7 cellular contexts compared by ENCODE assay signal in genomic region chr7:332646-333398, GRCh38. TPM values are rescaled to one million over a fixed set of nuclear protein-coding genes. Genes with fewer than 3 reads are reported as not detected.
A peak's percentile ranks its signal among the peaks of the same experiment; 100 is the strongest.
DNase-seq lines count a peak whose midpoint lies in the region; TF ChIP-seq lines count a peak whose summit lies in the region.

No MANE protein-coding gene starts in this region.

- peak overlapping the region; percentile 38 for H3K4me2 ChIP-seq in mesendoderm (ENCODE audit: low read length)
- no peak overlapping the region for H3K4me2 ChIP-seq in Karpas-422 (ENCODE audit: low read depth, low read length, poor library complexity, severe bottlenecking)

- H2BK5ac ChIP-seq in mesendoderm (ENCODE audit: low read length): no peak overlapping the region

- no peaks in the 10 kb centered on the region for H3K9me2 ChIP-seq in Karpas-422 (replicated peaks; ENCODE audit: insufficient read depth, low read length)

- H3K4me1 ChIP-seq in effector memory CD4-positive, alpha-beta T cell (ENCODE audit: control insufficient read depth, insufficient read depth, low read length, poor library complexity, severe bottlenecking): peaks cover 6% of the 10 kb centered on the region
- H3K4me1 ChIP-seq in mesendoderm (ENCODE audit: control insufficient read depth, low read depth, low read length) (no peaks in the 10 kb centered on the region), Karpas-422 (ENCODE audit: low read length) (no peaks in the 10 kb centered on the region)

- DNase-seq in NCI-H345 (lab: John Stamatoyannopoulos, UW) (peak; percentile 74), mesendoderm (peak; percentile 73), Karpas-422 (no peak)
- DNase-seq in activated CD8-positive, alpha-beta memory T cell treated with anti-CD3 and anti-CD28 coated beads for 24 hours: peak; percentile 98
- peak; percentile 62 to 76 (median 73) for DNase-seq in effector memory CD4-positive, alpha-beta T cell
- DNase-seq in stimulated activated CD8-positive, alpha-beta memory T cell treated with anti-CD3 and anti-CD28 coated beads, Interleukin-15, amount 100 ng/mL, for 1 hour (ENCODE audit: low read depth): peak; percentile 85

- H3K36me3 ChIP-seq in effector memory CD4-positive, alpha-beta T cell (ENCODE audit: control insufficient read depth, insufficient read depth, low read length): no peaks in the 10 kb centered on the region
- H3K36me3 ChIP-seq in mesendoderm (ENCODE audit: control insufficient read depth, insufficient read depth, low read length) (no peaks in the 10 kb centered on the region), Karpas-422 (ENCODE audit: insufficient read depth, low read length) (no peaks in the 10 kb centered on the region)

- no peaks in the 10 kb centered on the region for H3K79me1 ChIP-seq in mesendoderm (ENCODE audit: low read length)

- H2BK120ac ChIP-seq in mesendoderm (ENCODE audit: low read depth, low read length): no peak overlapping the region

- no CpG with 5 or more reads among the region's 57 CpGs for WGBS in mesendoderm (ENCODE audit: extremely low coverage, insufficient coverage, low lambda C conversion rate)

- no peak overlapping the region for H3K4ac ChIP-seq in mesendoderm (ENCODE audit: low read depth, low read length)

- peak; percentile 49 for TF ChIP-seq CTCF in GM12873 (IDR thresholded peaks at IDR 0.05; ENCODE audit: insufficient read depth, low read depth, low read length, missing control alignments)

- no peaks in the 10 kb centered on the region for H3K9me3 ChIP-seq in effector memory CD4-positive, alpha-beta T cell (ENCODE audit: control insufficient read depth, low read length)
- H3K9me3 ChIP-seq in Karpas-422 (ENCODE audit: low read length): peaks cover 8% of the 10 kb centered on the region; the same call in 1 of the 2 replicates

- H3K9ac ChIP-seq in mesendoderm (ENCODE audit: low read length): no peak overlapping the region
- no peak overlapping the region for H3K9ac ChIP-seq in Karpas-422 (ENCODE audit: low read length)

- no peak overlapping the region for H4K8ac ChIP-seq in mesendoderm (ENCODE audit: low read depth, low read length)

- H3K56ac ChIP-seq in mesendoderm (ENCODE audit: low read length): no peak overlapping the region

- H4K5ac ChIP-seq in mesendoderm (ENCODE audit: low read length): no peak overlapping the region

- H3K23ac ChIP-seq in mesendoderm (ENCODE audit: low read length): no peak overlapping the region

- H3K27me3 ChIP-seq in effector memory CD4-positive, alpha-beta T cell (replicated peaks; ENCODE audit: control insufficient read depth, insufficient read depth, low read length, poor library complexity, severe bottlenecking): no peaks in the 10 kb centered on the region
- H3K27me3 ChIP-seq in mesendoderm (ENCODE audit: insufficient read depth, low read length, poor library complexity) (no peaks in the 10 kb centered on the region), Karpas-422 (ENCODE audit: low read length) (no peaks in the 10 kb centered on the region)

- H3K4me3 ChIP-seq in effector memory CD4-positive, alpha-beta T cell (ENCODE audit: insufficient read depth, low read depth, low read length, poor library complexity, severe bottlenecking): peak overlapping the region; percentile 56
- H3K4me3 ChIP-seq in mesendoderm (ENCODE audit: low read length) (no peak overlapping the region), Karpas-422 (ENCODE audit: low read length) (no peak overlapping the region)

- H2AK5ac ChIP-seq in mesendoderm (ENCODE audit: low read length): no peak overlapping the region

- H2BK15ac ChIP-seq in mesendoderm (replicated peaks; ENCODE audit: low read depth): no peak overlapping the region

- H2AFZ ChIP-seq in Karpas-422 (ENCODE audit: low read length): no peak overlapping the region

- no peak overlapping the region for H3K18ac ChIP-seq in mesendoderm (ENCODE audit: low read length)

- no peaks in the 10 kb centered on the region for H4K20me1 ChIP-seq in Karpas-422 (ENCODE audit: insufficient read depth, low read depth, low read length)

- H3K79me2 ChIP-seq in mesendoderm (ENCODE audit: control insufficient read depth, insufficient read depth, low read length): no peaks in the 10 kb centered on the region
- no peaks in the 10 kb centered on the region for H3K79me2 ChIP-seq in Karpas-422 (ENCODE audit: low read length)

- no peak overlapping the region for H3K27ac ChIP-seq in effector memory CD4-positive, alpha-beta T cell (ENCODE audit: insufficient read depth, low read length, poor library complexity, severe bottlenecking)
- H3K27ac ChIP-seq in mesendoderm (ENCODE audit: low read depth, low read length) (no peak overlapping the region), Karpas-422 (ENCODE audit: low read length) (no peak overlapping the region)

RNA-seq across cellular contexts. Expression of gene FOXL3, which starts 42.9 kb away (rescaled TPM):
- not detected for polyA plus RNA-seq in mesendoderm (2013, experiment 1 of 2)
- not detected for polyA plus RNA-seq in mesendoderm (2013, experiment 2 of 2)
- not detected in 2 replicates for total RNA-seq in Karpas-422 (2014; rRNA removed; shearing (Covaris generic); ENCODE audit: low replicate concordance)
